1 cellular context compared by ENCODE assay signal in genomic region chr5:5360878-5361520, GRCh38.
TF ChIP-seq lines count a peak whose summit lies in the region.

No MANE protein-coding gene starts in this region.

TF ChIP-seq in HepG2, 621 proteins besides CTCF, POLR2A, EP300 and RAD21 (continued from another document and continues in another):
- TF ChIP-seq BRF2 (CRISPR knock-in tag; IDR thresholded peaks at IDR 0.05) (no peak), AGO1 (IDR thresholded peaks at IDR 0.05; ENCODE audit: low read depth, low read length, poor library complexity, severe bottlenecking) (no peak), FOXK2 (IDR thresholded peaks at IDR 0.05) (no peak), MEIS2 (CRISPR knock-in tag; IDR thresholded peaks at IDR 0.05) (peak; percentile 84), FIP1L1 (IDR thresholded peaks at IDR 0.05; ENCODE audit: borderline replicate concordance, insufficient read depth, low read depth, low read length) (no peak), PCBP2 (optimal IDR thresholded peaks at IDR 0.05; ENCODE audit: low read depth, low read length, poor library complexity, severe bottlenecking) (no peak), ZBTB7B (CRISPR knock-in tag; IDR thresholded peaks at IDR 0.05) (no peak), ZNF776 (CRISPR knock-in tag; IDR thresholded peaks at IDR 0.05) (no peak), SP1 (IDR thresholded peaks at IDR 0.05) (no peak), SP1 (CRISPR knock-in tag; IDR thresholded peaks at IDR 0.05) (no peak), SUZ12 (IDR thresholded peaks at IDR 0.05; ENCODE audit: low read depth, low read length) (no peak), ZNF530 (CRISPR knock-in tag; IDR thresholded peaks at IDR 0.05; ENCODE audit: low read depth) (no peak), ZBTB42 (CRISPR knock-in tag; IDR thresholded peaks at IDR 0.05) (no peak), TERF1 (CRISPR knock-in tag; IDR thresholded peaks at IDR 0.05) (no peak), ZNF740 (CRISPR knock-in tag; IDR thresholded peaks at IDR 0.05) (no peak), ZEB1 (IDR thresholded peaks at IDR 0.05; ENCODE audit: insufficient replicate concordance, low read depth) (no peak), ZNF556 (CRISPR knock-in tag; IDR thresholded peaks at IDR 0.05; ENCODE audit: borderline replicate concordance) (no peak), GATAD2A (CRISPR knock-in tag; IDR thresholded peaks at IDR 0.05) (peak; percentile 93), ZNF543 (CRISPR knock-in tag; IDR thresholded peaks at IDR 0.05) (no peak), ARHGAP35 (CRISPR knock-in tag; IDR thresholded peaks at IDR 0.05; ENCODE audit: borderline replicate concordance) (no peak), HOXA5 (CRISPR knock-in tag; IDR thresholded peaks at IDR 0.05) (no peak), HES4 (CRISPR knock-in tag; IDR thresholded peaks at IDR 0.05; ENCODE audit: borderline replicate concordance) (no peak), NCOA5 (CRISPR knock-in tag; IDR thresholded peaks at IDR 0.05) (no peak), ARID2 (CRISPR knock-in tag; IDR thresholded peaks at IDR 0.05; ENCODE audit: borderline replicate concordance) (no peak), NFE2L2 (IDR thresholded peaks at IDR 0.05; ENCODE audit: low read length) (no peak), ZHX2 (IDR thresholded peaks at IDR 0.05; ENCODE audit: low read depth) (no peak), ZHX2 (CRISPR knock-in tag; IDR thresholded peaks at IDR 0.05; ENCODE audit: borderline replicate concordance) (no peak), ZNF777 (CRISPR knock-in tag; IDR thresholded peaks at IDR 0.05) (peak; percentile 60), MAFG (CRISPR knock-in tag; IDR thresholded peaks at IDR 0.05) (no peak), SPEN (CRISPR knock-in tag; IDR thresholded peaks at IDR 0.05; ENCODE audit: low read depth) (peak; percentile 51; the same call in 1 of the 2 replicates), ZSCAN20 (CRISPR knock-in tag; IDR thresholded peaks at IDR 0.05; ENCODE audit: borderline replicate concordance) (no peak), MZF1 (CRISPR knock-in tag; IDR thresholded peaks at IDR 0.05; ENCODE audit: borderline replicate concordance) (no peak), FOXA1 (IDR thresholded peaks at IDR 0.05) (no peak), FOXA1 (CRISPR knock-in tag; IDR thresholded peaks at IDR 0.05) (peak; percentile 75), ONECUT2 (CRISPR knock-in tag; IDR thresholded peaks at IDR 0.05) (no peak), ZNF101 (CRISPR knock-in tag; IDR thresholded peaks at IDR 0.05; ENCODE audit: borderline replicate concordance, low read depth) (no peak), ZNF670 (CRISPR knock-in tag; IDR thresholded peaks at IDR 0.05; ENCODE audit: borderline replicate concordance) (no peak), ZFP36L1 (CRISPR knock-in tag; IDR thresholded peaks at IDR 0.05) (no peak), POLR2G (IDR thresholded peaks at IDR 0.05; ENCODE audit: low read depth, low read length) (peak; percentile 50; the same call in 1 of the 2 replicates), MYPOP (CRISPR knock-in tag; IDR thresholded peaks at IDR 0.05) (peak; percentile 23; the same call in 1 of the 2 replicates), HNRNPK (IDR thresholded peaks at IDR 0.05; ENCODE audit: low read depth, low read length, poor library complexity, severe bottlenecking) (no peak), ZNF251 (CRISPR knock-in tag; IDR thresholded peaks at IDR 0.05) (no peak), EZH2 (conservative IDR thresholded peaks at IDR 0.05; ENCODE audit: low read depth, low read length) (no peak), ZNF124 (CRISPR knock-in tag; IDR thresholded peaks at IDR 0.05) (peak; percentile 33; the same call in 1 of the 2 replicates), ZNF10 (CRISPR knock-in tag; IDR thresholded peaks at IDR 0.05; ENCODE audit: borderline replicate concordance, low read depth) (no peak), ZNF713 (CRISPR knock-in tag; IDR thresholded peaks at IDR 0.05) (no peak)
- TF ChIP-seq, protein P1, sequence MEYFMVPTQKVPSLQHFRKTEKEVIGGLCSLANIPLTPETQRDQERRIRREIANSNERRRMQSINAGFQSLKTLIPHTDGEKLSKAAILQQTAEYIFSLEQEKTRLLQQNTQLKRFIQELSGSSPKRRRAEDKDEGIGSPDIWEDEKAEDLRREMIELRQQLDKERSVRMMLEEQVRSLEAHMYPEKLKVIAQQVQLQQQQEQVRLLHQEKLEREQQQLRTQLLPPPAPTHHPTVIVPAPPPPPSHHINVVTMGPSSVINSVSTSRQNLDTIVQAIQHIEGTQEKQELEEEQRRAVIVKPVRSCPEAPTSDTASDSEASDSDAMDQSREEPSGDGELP (IDR thresholded peaks at IDR 0.05; ENCODE audit: borderline replicate concordance, low read depth), result peak; percentile 37; the same call in 1 of the 2 replicates
- TF ChIP-seq, protein P2, sequence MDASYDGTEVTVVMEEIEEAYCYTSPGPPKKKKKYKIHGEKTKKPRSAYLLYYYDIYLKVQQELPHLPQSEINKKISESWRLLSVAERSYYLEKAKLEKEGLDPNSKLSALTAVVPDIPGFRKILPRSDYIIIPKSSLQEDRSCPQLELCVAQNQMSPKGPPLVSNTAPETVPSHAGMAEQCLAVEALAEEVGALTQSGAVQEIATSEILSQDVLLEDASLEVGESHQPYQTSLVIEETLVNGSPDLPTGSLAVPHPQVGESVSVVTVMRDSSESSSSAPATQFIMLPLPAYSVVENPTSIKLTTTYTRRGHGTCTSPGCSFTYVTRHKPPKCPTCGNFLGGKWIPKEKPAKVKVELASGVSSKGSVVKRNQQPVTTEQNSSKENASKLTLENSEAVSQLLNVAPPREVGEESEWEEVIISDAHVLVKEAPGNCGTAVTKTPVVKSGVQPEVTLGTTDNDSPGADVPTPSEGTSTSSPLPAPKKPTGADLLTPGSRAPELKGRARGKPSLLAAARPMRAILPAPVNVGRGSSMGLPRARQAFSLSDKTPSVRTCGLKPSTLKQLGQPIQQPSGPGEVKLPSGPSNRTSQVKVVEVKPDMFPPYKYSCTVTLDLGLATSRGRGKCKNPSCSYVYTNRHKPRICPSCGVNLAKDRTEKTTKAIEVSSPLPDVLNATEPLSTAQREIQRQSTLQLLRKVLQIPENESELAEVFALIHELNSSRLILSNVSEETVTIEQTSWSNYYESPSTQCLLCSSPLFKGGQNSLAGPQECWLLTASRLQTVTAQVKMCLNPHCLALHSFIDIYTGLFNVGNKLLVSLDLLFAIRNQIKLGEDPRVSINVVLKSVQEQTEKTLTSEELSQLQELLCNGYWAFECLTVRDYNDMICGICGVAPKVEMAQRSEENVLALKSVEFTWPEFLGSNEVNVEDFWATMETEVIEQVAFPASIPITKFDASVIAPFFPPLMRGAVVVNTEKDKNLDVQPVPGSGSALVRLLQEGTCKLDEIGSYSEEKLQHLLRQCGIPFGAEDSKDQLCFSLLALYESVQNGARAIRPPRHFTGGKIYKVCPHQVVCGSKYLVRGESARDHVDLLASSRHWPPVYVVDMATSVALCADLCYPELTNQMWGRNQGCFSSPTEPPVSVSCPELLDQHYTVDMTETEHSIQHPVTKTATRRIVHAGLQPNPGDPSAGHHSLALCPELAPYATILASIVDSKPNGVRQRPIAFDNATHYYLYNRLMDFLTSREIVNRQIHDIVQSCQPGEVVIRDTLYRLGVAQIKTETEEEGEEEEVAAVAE (CRISPR knock-in tag; IDR thresholded peaks at IDR 0.05; ENCODE audit: borderline replicate concordance), result peak; percentile 82
- TF ChIP-seq, protein P3, sequence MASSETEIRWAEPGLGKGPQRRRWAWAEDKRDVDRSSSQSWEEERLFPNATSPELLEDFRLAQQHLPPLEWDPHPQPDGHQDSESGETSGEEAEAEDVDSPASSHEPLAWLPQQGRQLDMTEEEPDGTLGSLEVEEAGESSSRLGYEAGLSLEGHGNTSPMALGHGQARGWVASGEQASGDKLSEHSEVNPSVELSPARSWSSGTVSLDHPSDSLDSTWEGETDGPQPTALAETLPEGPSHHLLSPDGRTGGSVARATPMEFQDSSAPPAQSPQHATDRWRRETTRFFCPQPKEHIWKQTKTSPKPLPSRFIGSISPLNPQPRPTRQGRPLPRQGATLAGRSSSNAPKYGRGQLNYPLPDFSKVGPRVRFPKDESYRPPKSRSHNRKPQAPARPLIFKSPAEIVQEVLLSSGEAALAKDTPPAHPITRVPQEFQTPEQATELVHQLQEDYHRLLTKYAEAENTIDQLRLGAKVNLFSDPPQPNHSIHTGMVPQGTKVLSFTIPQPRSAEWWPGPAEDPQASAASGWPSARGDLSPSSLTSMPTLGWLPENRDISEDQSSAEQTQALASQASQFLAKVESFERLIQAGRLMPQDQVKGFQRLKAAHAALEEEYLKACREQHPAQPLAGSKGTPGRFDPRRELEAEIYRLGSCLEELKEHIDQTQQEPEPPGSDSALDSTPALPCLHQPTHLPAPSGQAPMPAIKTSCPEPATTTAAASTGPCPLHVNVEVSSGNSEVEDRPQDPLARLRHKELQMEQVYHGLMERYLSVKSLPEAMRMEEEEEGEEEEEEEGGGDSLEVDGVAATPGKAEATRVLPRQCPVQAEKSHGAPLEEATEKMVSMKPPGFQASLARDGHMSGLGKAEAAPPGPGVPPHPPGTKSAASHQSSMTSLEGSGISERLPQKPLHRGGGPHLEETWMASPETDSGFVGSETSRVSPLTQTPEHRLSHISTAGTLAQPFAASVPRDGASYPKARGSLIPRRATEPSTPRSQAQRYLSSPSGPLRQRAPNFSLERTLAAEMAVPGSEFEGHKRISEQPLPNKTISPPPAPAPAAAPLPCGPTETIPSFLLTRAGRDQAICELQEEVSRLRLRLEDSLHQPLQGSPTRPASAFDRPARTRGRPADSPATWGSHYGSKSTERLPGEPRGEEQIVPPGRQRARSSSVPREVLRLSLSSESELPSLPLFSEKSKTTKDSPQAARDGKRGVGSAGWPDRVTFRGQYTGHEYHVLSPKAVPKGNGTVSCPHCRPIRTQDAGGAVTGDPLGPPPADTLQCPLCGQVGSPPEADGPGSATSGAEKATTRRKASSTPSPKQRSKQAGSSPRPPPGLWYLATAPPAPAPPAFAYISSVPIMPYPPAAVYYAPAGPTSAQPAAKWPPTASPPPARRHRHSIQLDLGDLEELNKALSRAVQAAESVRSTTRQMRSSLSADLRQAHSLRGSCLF (CRISPR knock-in tag; IDR thresholded peaks at IDR 0.05; ENCODE audit: borderline replicate concordance), result no peak
